8 cellular contexts compared by ENCODE assay signal in the genomic region with DNA sequence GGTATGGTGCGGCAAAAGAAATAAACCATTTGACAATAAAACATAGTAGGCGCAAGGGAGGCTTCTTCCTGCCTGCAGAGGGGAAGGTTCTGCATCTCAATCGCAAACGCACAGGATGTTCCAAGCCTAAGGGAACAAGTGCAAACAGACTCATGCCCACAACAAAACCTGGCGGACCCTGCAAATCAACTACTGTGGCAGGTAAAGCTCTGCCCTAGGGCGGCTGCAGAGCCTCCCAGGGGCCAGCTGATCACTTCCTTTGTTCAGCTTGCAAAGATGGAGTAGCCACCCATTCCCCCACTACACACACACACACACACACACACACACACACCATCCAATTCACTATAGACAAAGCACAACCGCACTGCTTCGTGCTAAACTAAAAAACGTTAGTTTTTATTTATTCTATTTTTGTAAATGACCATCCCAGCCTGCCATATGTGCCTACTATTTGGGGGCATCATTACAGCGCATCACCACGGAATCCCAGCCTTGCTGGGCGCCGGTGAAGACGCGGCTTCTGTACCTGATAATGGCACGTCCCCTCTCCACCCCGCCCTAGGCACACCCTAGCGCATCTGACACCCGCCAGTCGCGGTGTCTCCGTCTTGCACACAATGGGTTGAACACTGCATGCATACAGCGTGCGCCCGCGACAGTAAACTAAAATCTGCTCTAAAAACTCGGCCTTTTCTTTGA. TPM values are rescaled to one million over a fixed set of nuclear protein-coding genes. Genes with fewer than 3 reads are reported as not detected.
DNase-seq lines count a peak whose midpoint lies in the region; ATAC-seq and TF ChIP-seq lines count a peak whose summit lies in the region.

No MANE protein-coding gene starts in this region.

- no peak overlapping the region for H3K9ac ChIP-seq in rectal smooth muscle tissue (ENCODE audit: low read length)

- H3K4me3 ChIP-seq in fibroblast of the aortic adventitia (ENCODE audit: low read depth, low read length), result peak overlapping the region; percentile 89
- H3K4me3 ChIP-seq in rectal smooth muscle tissue (ENCODE audit: low read length), result peak overlapping the region; percentile 73

- no peaks in the 10 kb centered on the region for H3K36me3 ChIP-seq in rectal smooth muscle tissue (ENCODE audit: control insufficient read depth, insufficient read depth, low read length)

- no peak for TF ChIP-seq CTCF in fibroblast of the aortic adventitia (IDR thresholded peaks at IDR 0.05; ENCODE audit: insufficient read depth, low read length)

- peak; percentile 94 for DNase-seq in ELF-1 (ENCODE audit: low read depth, low spot score)
- DNase-seq in NCI-H69 (lab: John Stamatoyannopoulos, UW), result peak; percentile 96
- DNase-seq in fibroblast of the aortic adventitia (ENCODE audit: low read depth), result no peak
- DNase-seq in H4 (ENCODE audit: low spot score), result no peak
- no peak for DNase-seq in activated gamma-delta T cell (lab: John Stamatoyannopoulos, UW)
- no peak for DNase-seq in NCI-H1930 (lab: John Stamatoyannopoulos, UW)

- H3K27ac ChIP-seq in rectal smooth muscle tissue (ENCODE audit: low read depth, low read length), result peak overlapping the region; percentile 96

- H3K4me1 ChIP-seq in rectal smooth muscle tissue (ENCODE audit: control insufficient read depth, insufficient read depth, low read length), result peaks cover 37% of the 10 kb centered on the region

- no peaks in the 10 kb centered on the region for H3K27me3 ChIP-seq in rectal smooth muscle tissue (ENCODE audit: control insufficient read depth, insufficient read depth, low read length)

- ATAC-seq in GM19395 (IDR thresholded peaks at IDR 0.05; ENCODE audit: unreplicated experiment), result no peak

RNA-seq across cellular contexts. Expression of a gene that starts 57.6 kb away (rescaled TPM):
- total RNA-seq in fibroblast of the aortic adventitia (ENCODE audit: low replicate concordance), result 89.6 and 157 TPM in 2 replicates
- total RNA-seq in H4 (2014; rRNA removed; shearing (Covaris generic)), result 65.2 and 83.9 TPM in 2 replicates

Comparison
In these comparisons a context has a peak if more than half of its experiments do, and no peak if none do; other contexts are left out.
1. DNase-seq: peak in ELF-1 (single experiment) and NCI-H69 (single experiment); none in fibroblast of the aortic adventitia (single experiment), H4 (single experiment), activated gamma-delta T cell (single experiment) and NCI-H1930 (0 of 2).